20 cellular contexts compared by ENCODE assay signal in genomic region chr7:135499818-135500217, GRCh38. TPM values are rescaled to one million over a fixed set of nuclear protein-coding genes. Genes with fewer than 3 reads are reported as not detected.
DNase-seq lines count a peak whose midpoint lies in the region; ATAC-seq and TF ChIP-seq lines count a peak whose summit lies in the region.
"Had no signal": no experiment of that assay in that cellular context is flagged by ENCODE, and none has a peak within 500 bp of the region (broad histone marks: within the 10 kb centered on the region; RNA-seq: fewer than 3 reads in every experiment).

No MANE protein-coding gene starts in this region.

- H3K79me2 ChIP-seq in SK-N-SH (ENCODE audit: insufficient read depth) (peaks cover 95% of the 10 kb centered on the region), Karpas-422 (ENCODE audit: low read length) (peaks cover 91% of the 10 kb centered on the region)

- H3K27ac Mint-ChIP-seq in activated naive CD8-positive, alpha-beta T cell = peak overlapping the region; percentile 59
- peak overlapping the region; percentile 70 for H3K27ac Mint-ChIP-seq in memory B cell
- H3K27ac Mint-ChIP-seq: activated CD4-positive, alpha-beta memory T cell treated with anti-CD3 and anti-CD28 coated beads for 36 hours; nephron had no signal

- DNase-seq in SK-N-SH (no peak), Karpas-422 (peak; percentile 53), memory B cell (ENCODE audit: low spot score in 2 of 2) (no peak), ascending aorta (ENCODE audit: low spot score in 2 of 2) (no peak)
- DNase-seq in activated CD4-positive, alpha-beta T cell treated with anti-CD3 and anti-CD28 coated beads for 48 hours = no peak
- DNase-seq: activated CD4-positive, alpha-beta memory T cell treated with anti-CD3 and anti-CD28 coated beads for 36 hours; activated effector memory CD4-positive, alpha-beta T cell treated with anti-CD3 and anti-CD28 coated beads, Interleukin-2, amount 50 U/mL, for 16 hours; brain microvascular endothelial cell; COR-L47; left ventricle myocardium superior; NCI-H1694 treated with DMSO at 0.1 percent for 48 hours; NCI-H524; stimulated activated CD4-positive, alpha-beta T cell treated with anti-CD3 and anti-CD28 coated beads, Interleukin-2, amount 100 ng/mL, for 24 hours; upper lobe of left lung had no signal

- TF ChIP-seq CTCF in SK-N-SH (IDR thresholded peaks at IDR 0.05) (no peak), ascending aorta (IDR thresholded peaks at IDR 0.05) (no peak)

- POLR2A ChIA-PET in SK-N-SH (lab: Yijun Ruan, JAX) = no interaction called here

- no peaks in the 10 kb centered on the region for H3K36me3 ChIP-seq in SK-N-SH (replicated peaks in 1 of 2; ENCODE audit: control insufficient read depth in 1 of 2, insufficient read depth in 2 of 2, low read length in 1 of 2)
- no peaks in the 10 kb centered on the region for H3K36me3 ChIP-seq in Karpas-422 (ENCODE audit: insufficient read depth, low read length)
- no peaks in the 10 kb centered on the region for H3K36me3 ChIP-seq in ascending aorta
- H3K36me3 ChIP-seq: brain microvascular endothelial cell, upper lobe of left lung had no signal

- CTCF ChIA-PET in SK-N-SH (lab: Yijun Ruan, JAX) = interaction anchor here (1.2 to 2.7 kb wide), 2 partner anchors 11 to 12 kb away, joined by 3 to 11 read pairs; partner anchors contain the start of gene CNOT4

- H3K4me2 ChIP-seq in SK-N-SH (no peak overlapping the region), Karpas-422 (ENCODE audit: low read depth, low read length, poor library complexity, severe bottlenecking) (peak overlapping the region; percentile 23)
- H3K4me2 ChIP-seq: KMS-11 had no signal

- 88% methylated on average over 3 of the region's 3 CpGs for WGBS in SK-N-SH (ENCODE audit: low lambda C conversion rate)

- H3K27me3 ChIP-seq in SK-N-SH (ENCODE audit: insufficient read depth) (no peaks in the 10 kb centered on the region), Karpas-422 (ENCODE audit: low read length) (no peaks in the 10 kb centered on the region), ascending aorta (no peaks in the 10 kb centered on the region)
- H3K27me3 ChIP-seq: brain microvascular endothelial cell, upper lobe of left lung had no signal

- no peak for TF ChIP-seq EP300 in SK-N-SH (IDR thresholded peaks at IDR 0.05; ENCODE audit: borderline replicate concordance in 1 of 2, low read depth in 1 of 2, low read length in 1 of 2)

- H3K9ac ChIP-seq in SK-N-SH (no peak overlapping the region), Karpas-422 (ENCODE audit: low read length) (no peak overlapping the region; the same call in 1 of the 2 replicates)
- H3K9ac ChIP-seq: KMS-11 had no signal

- H3F3A ChIP-seq in SK-N-SH (replicated peaks; ENCODE audit: insufficient read depth) = no peaks in the 10 kb centered on the region

- H3K4me1 Mint-ChIP-seq in activated naive CD8-positive, alpha-beta T cell (ENCODE audit: low read depth) = peaks cover 57% of the 10 kb centered on the region
- peaks cover 30% of the 10 kb centered on the region for H3K4me1 Mint-ChIP-seq in memory B cell
- H3K4me1 Mint-ChIP-seq: nephron had no signal

- no peaks in the 10 kb centered on the region for H3K36me3 Mint-ChIP-seq in activated naive CD8-positive, alpha-beta T cell
- H3K36me3 Mint-ChIP-seq in memory B cell = peaks cover 4% of the 10 kb centered on the region
- H3K36me3 Mint-ChIP-seq: activated CD4-positive, alpha-beta memory T cell treated with anti-CD3 and anti-CD28 coated beads for 36 hours had no signal

- no peak overlapping the region for H3K27ac ChIP-seq in SK-N-SH (ENCODE audit: low read depth in 2 of 2, low read length in 1 of 2)
- peak overlapping the region; percentile 53 for H3K27ac ChIP-seq in Karpas-422 (ENCODE audit: low read length)
- no peak overlapping the region for H3K27ac ChIP-seq in ascending aorta
- H3K27ac ChIP-seq: 22Rv1, brain microvascular endothelial cell, KMS-11, upper lobe of left lung had no signal

- no peaks in the 10 kb centered on the region; a peak in 1 of 4 replicates for H3K4me1 ChIP-seq in SK-N-SH (ENCODE audit: control insufficient read depth in 1 of 2, insufficient read depth in 2 of 2, low read depth in 1 of 2, low read length in 1 of 2)
- peaks cover 16% of the 10 kb centered on the region for H3K4me1 ChIP-seq in Karpas-422 (ENCODE audit: low read length)
- peaks cover 0 to 14% of the 10 kb centered on the region in 2 donors for H3K4me1 ChIP-seq in ascending aorta

- TF ChIP-seq RAD21 in SK-N-SH (IDR thresholded peaks at IDR 0.05; ENCODE audit: low read length) = no peak

- peak overlapping the region; percentile 14 for H3K4me3 Mint-ChIP-seq in activated naive CD8-positive, alpha-beta T cell
- H3K4me3 Mint-ChIP-seq in memory B cell = no peak overlapping the region
- H3K4me3 Mint-ChIP-seq: activated CD4-positive, alpha-beta memory T cell treated with anti-CD3 and anti-CD28 coated beads for 36 hours; nephron had no signal

- H3K27me3 Mint-ChIP-seq in activated naive CD8-positive, alpha-beta T cell = no peaks in the 10 kb centered on the region
- H3K27me3 Mint-ChIP-seq in memory B cell = no peaks in the 10 kb centered on the region
- H3K27me3 Mint-ChIP-seq: activated CD4-positive, alpha-beta memory T cell treated with anti-CD3 and anti-CD28 coated beads for 36 hours had no signal

- ATAC-seq in SK-N-SH treated with all-trans-retinoic acid at 6 μM for 48 hours (no peak), memory B cell (ENCODE audit: low read depth) (no peak), GM19452 (IDR thresholded peaks at IDR 0.05; ENCODE audit: unreplicated experiment) (no peak)
- ATAC-seq: left ventricle myocardium superior had no signal

- H2AFZ ChIP-seq in SK-N-SH (ENCODE audit: low read depth) (no peak overlapping the region), Karpas-422 (ENCODE audit: low read length) (no peak overlapping the region)

- H4K20me1 ChIP-seq in SK-N-SH (ENCODE audit: insufficient read depth) (peaks cover 68% of the 10 kb centered on the region), Karpas-422 (ENCODE audit: insufficient read depth, low read depth, low read length) (0 out of 2 replicates have a peak, but pooled peaks cover 7% of the 10 kb centered on the region)

- intact Hi-C loops in ascending aorta (cut with DNase I) = loop anchor here (10.0 kb wide), 1 partner anchor 1045 kb away; the partner anchor contains the start of gene AKR1B1

- H3K4me3 ChIP-seq in SK-N-SH (ENCODE audit: low read depth in 2 of 2, low read length in 1 of 2) = no peak overlapping the region
- H3K4me3 ChIP-seq in Karpas-422 (ENCODE audit: low read length) = no peak overlapping the region
- H3K4me3 ChIP-seq in ascending aorta = no peak overlapping the region
- H3K4me3 ChIP-seq: upper lobe of left lung had no signal

- H3K9me2 ChIP-seq in SK-N-SH (no peaks in the 10 kb centered on the region), Karpas-422 (replicated peaks; ENCODE audit: insufficient read depth, low read length) (no peaks in the 10 kb centered on the region)

- H3K9me3 ChIP-seq in SK-N-SH (no peaks in the 10 kb centered on the region), Karpas-422 (ENCODE audit: low read length) (no peaks in the 10 kb centered on the region), ascending aorta (no peaks in the 10 kb centered on the region)
- H3K9me3 ChIP-seq: upper lobe of left lung had no signal

- no peaks in the 10 kb centered on the region for H3K9me3 Mint-ChIP-seq in activated naive CD8-positive, alpha-beta T cell (ENCODE audit: low read depth)
- H3K9me3 Mint-ChIP-seq in memory B cell = no peaks in the 10 kb centered on the region
- H3K9me3 Mint-ChIP-seq: activated CD4-positive, alpha-beta memory T cell treated with anti-CD3 and anti-CD28 coated beads for 36 hours; nephron had no signal

TF ChIP-seq in SK-N-SH treated with all-trans-retinoic acid at 6 μM for 48 hours, 23 proteins besides CTCF, POLR2A, EP300 and RAD21 (continues in another document):
- TF ChIP-seq CSDC2 (CRISPR knock-in tag; IDR thresholded peaks at IDR 0.05) (no peak), ZNF8 (CRISPR knock-in tag; IDR thresholded peaks at IDR 0.05) (no peak), ZFP3 (CRISPR knock-in tag; IDR thresholded peaks at IDR 0.05) (no peak)

TF ChIP-seq in SK-N-SH, 30 proteins besides CTCF, POLR2A, EP300 and RAD21 (continues in another document):
- TF ChIP-seq MEF2A (IDR thresholded peaks at IDR 0.05; ENCODE audit: borderline replicate concordance, low read depth) = no peak
- TF ChIP-seq ELF1 (IDR thresholded peaks at IDR 0.05) = no peak
- no peak for TF ChIP-seq SIN3A (IDR thresholded peaks at IDR 0.05; ENCODE audit: borderline replicate concordance, low read depth, low read length)
- TF ChIP-seq RCOR1 (IDR thresholded peaks at IDR 0.05; ENCODE audit: low read length) = no peak
- TF ChIP-seq YY1 (IDR thresholded peaks at IDR 0.05; ENCODE audit: low read depth) = no peak
- no peak for TF ChIP-seq TEAD4 (IDR thresholded peaks at IDR 0.05; ENCODE audit: borderline replicate concordance, insufficient read depth)
- no peak for TF ChIP-seq NRF1 (IDR thresholded peaks at IDR 0.05; ENCODE audit: low read depth, low read length)
- no peak for TF ChIP-seq POLR2AphosphoS5 (IDR thresholded peaks at IDR 0.05; ENCODE audit: low read depth, low read length)
- no peak for TF ChIP-seq ZBTB33 (IDR thresholded peaks at IDR 0.05; ENCODE audit: borderline replicate concordance, low read depth)
- no peak for TF ChIP-seq TCF12 (IDR thresholded peaks at IDR 0.05)

RNA-seq across cellular contexts. Expression of gene CNOT4, which starts 10.1 kb away (rescaled TPM):
- 8.0 and 9.3 TPM in 2 replicates for polyA plus RNA-seq in SK-N-SH (2012; rRNA removed)
- 7.4 and 7.5 TPM in 2 replicates for polyA plus RNA-seq in SK-N-SH (2012; cell fraction: cytosol; rRNA removed)
- 5.9 and 13.7 TPM in 2 replicates for polyA plus RNA-seq in SK-N-SH (2012; cell fraction: nucleus; rRNA removed)
- 19.0 and 25.9 TPM in 2 replicates for total RNA-seq in Karpas-422 (2014; rRNA removed; shearing (Covaris generic); ENCODE audit: low replicate concordance)
- total RNA-seq in ascending aorta = 14.8 TPM

RNA-seq across cellular contexts. Expression of gene NUP205, which starts 57.9 kb away (rescaled TPM):
- 48.2 and 60.8 TPM in 2 replicates for polyA plus RNA-seq in SK-N-SH (2012; rRNA removed)
- polyA plus RNA-seq in SK-N-SH (2012; cell fraction: cytosol; rRNA removed) = 51.5 and 51.9 TPM in 2 replicates
- 60.3 and 92.0 TPM in 2 replicates for polyA plus RNA-seq in SK-N-SH (2012; cell fraction: nucleus; rRNA removed)
- total RNA-seq in Karpas-422 (2014; rRNA removed; shearing (Covaris generic); ENCODE audit: low replicate concordance) = 40.3 and 75.7 TPM in 2 replicates
- 33.6 TPM for total RNA-seq in ascending aorta
